ENCODE assay signal across 18 cellular contexts in genomic region chr9:116749176-116749575, GRCh38.
DNase-seq lines count a peak whose midpoint lies in the region; ATAC-seq and TF ChIP-seq lines count a peak whose summit lies in the region.
"Had no signal": no experiment of that assay in that cellular context is flagged by ENCODE, and none has a peak within 500 bp of the region (broad histone marks: within the 10 kb centered on the region; RNA-seq: fewer than 3 reads in every experiment).

No MANE protein-coding gene starts in this region.

- DNase-seq in DMS 273 (lab: John Stamatoyannopoulos, UW; ENCODE audit: unreplicated experiment) (peak; percentile 29), DMS 273 treated with DMSO at 0.1 percent for 48 hours (lab: John Stamatoyannopoulos, UW) (no peak), NCI-H69 (lab: John Stamatoyannopoulos, UW) (peak; percentile 37), cerebellum (ENCODE audit: low spot score) (peak; percentile 61), glutamatergic neuron (no peak), SIG-M5 treated with dmso at 0.1 percent for 504 hours (lab: John Stamatoyannopoulos, UW; ENCODE audit: unreplicated experiment) (no peak)
- DNase-seq in activated T-cell treated with anti-CD3 and anti-CD28 coated beads, Interleukin-2, amount 50 U/mL, for 48 hours = no peak
- DNase-seq in stimulated activated naive CD8-positive, alpha-beta T cell treated with anti-CD3 and anti-CD28 coated beads, Interleukin-15, Interleukin-2, amounts not matched to agents 100 U/mL and 50 U/mL, for 24 hours = no peak
- DNase-seq: AML-193; Caco-2; Calu3; CD4-positive, alpha-beta T cell; CD8-positive, alpha-beta T cell; DMS79 treated with DMSO at 0.1 percent for 48 hours; GDM1 had no signal

- H3K4me3 Mint-ChIP-seq in glutamatergic neuron (ENCODE audit: unreplicated experiment) = no peak overlapping the region
- H3K4me3 Mint-ChIP-seq: B cell; CD4-positive, alpha-beta T cell; CD8-positive, alpha-beta T cell had no signal

- H3K27ac Mint-ChIP-seq in glutamatergic neuron (ENCODE audit: unreplicated experiment) = peak overlapping the region; percentile 60
- H3K27ac Mint-ChIP-seq: B cell; CD4-positive, alpha-beta T cell; CD8-positive, alpha-beta T cell had no signal

- no peak for TF ChIP-seq CTCF in glutamatergic neuron (IDR thresholded peaks at IDR 0.05; ENCODE audit: partially characterized antibody, unreplicated experiment)

- ATAC-seq in stimulated activated naive CD8-positive, alpha-beta T cell treated with anti-CD3 and anti-CD28 coated beads, Interleukin-15, Interleukin-2, amounts not matched to agents 100 U/mL and 50 U/mL, for 24 hours = no peak
- ATAC-seq: A549; CD8-positive, alpha-beta T cell; GM12878 had no signal

- H3K27me3 Mint-ChIP-seq in glutamatergic neuron (ENCODE audit: unreplicated experiment) = peaks cover 7% of the 10 kb centered on the region

- peaks cover 37% of the 10 kb centered on the region for H3K4me1 Mint-ChIP-seq in glutamatergic neuron (ENCODE audit: low read depth, unreplicated experiment)

- H3K9me3 Mint-ChIP-seq in glutamatergic neuron (ENCODE audit: unreplicated experiment) = peaks cover 6% of the 10 kb centered on the region
- H3K9me3 Mint-ChIP-seq: CD4-positive, alpha-beta T cell; CD8-positive, alpha-beta T cell had no signal

- no peaks in the 10 kb centered on the region for H3K36me3 Mint-ChIP-seq in glutamatergic neuron (ENCODE audit: unreplicated experiment)
- H3K36me3 Mint-ChIP-seq: CD8-positive, alpha-beta T cell had no signal

Comparison
In these comparisons a context has a peak if more than half of its experiments do, and no peak if none do; other contexts are left out.
1. DNase-seq: peak in DMS 273 (single experiment), NCI-H69 (single experiment) and cerebellum (single experiment); none in DMS 273 treated with DMSO at 0.1 percent for 48 hours (single experiment), glutamatergic neuron (single experiment), activated T-cell treated with anti-CD3 and anti-CD28 coated beads, Interleukin-2, amount 50 U/mL, for 48 hours (0 of 2), stimulated activated naive CD8-positive, alpha-beta T cell treated with anti-CD3 and anti-CD28 coated beads, Interleukin-15, Interleukin-2, amounts not matched to agents 100 U/mL and 50 U/mL, for 24 hours (single experiment) and SIG-M5 treated with dmso at 0.1 percent for 504 hours (single experiment).